In the genomic region with DNA sequence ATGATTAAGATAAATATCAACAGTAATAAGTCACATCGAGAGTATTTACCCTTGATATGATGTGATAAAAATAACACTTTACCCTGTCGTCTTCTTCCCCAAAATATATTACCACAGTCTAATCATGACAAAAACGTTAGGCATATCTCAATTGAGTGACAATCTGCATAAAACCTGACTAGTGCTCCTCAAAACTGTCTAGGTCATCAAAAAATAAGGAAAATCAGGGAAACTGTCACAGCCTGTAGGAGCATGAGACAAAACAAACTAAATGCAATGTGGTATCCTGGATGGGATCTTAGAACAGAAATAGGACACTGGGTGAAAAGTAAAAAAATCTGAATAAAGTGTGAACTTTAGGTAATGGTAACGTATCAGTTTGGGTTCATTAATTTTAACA, we compare ENCODE assay signal across 28 cellular contexts. TPM values are rescaled to one million over a fixed set of nuclear protein-coding genes. Genes with fewer than 3 reads are reported as not detected.
"Had no signal": no experiment of that assay in that cellular context is flagged by ENCODE, and none has a peak within 500 bp of the region (broad histone marks: within the 10 kb centered on the region; RNA-seq: fewer than 3 reads in every experiment).

No MANE protein-coding gene starts in this region.

- H3K4me2 ChIP-seq: neural progenitor cell, smooth muscle cell had no signal

- H3K4me1 ChIP-seq: neural progenitor cell, parathyroid adenoma, psoas muscle, spleen, suprapubic skin, testis, tibial artery, transverse colon, upper lobe of right lung, uterus had no signal

- H3K9me3 ChIP-seq: ovary, psoas muscle, spleen, suprapubic skin, testis, tibial artery, transverse colon, upper lobe of right lung, uterus had no signal

- H3K9ac ChIP-seq: neural progenitor cell, parathyroid adenoma had no signal

- H2AFZ ChIP-seq: neural progenitor cell, parathyroid adenoma had no signal

- H3K79me2 ChIP-seq: parathyroid adenoma had no signal

- H3K27me3 ChIP-seq: neural progenitor cell, ovary, spleen, suprapubic skin, testis, transverse colon, uterus had no signal

- DNase-seq: natural killer cell; occipital lobe; ovary; posterior cingulate gyrus; psoas muscle; right cardiac atrium; spleen; stimulated activated CD4-positive, alpha-beta T cell treated with anti-CD3 and anti-CD28 coated beads, Interleukin-12 subunit alpha, Interleukin-12 subunit beta, amount 100 ng/mL, for 4 hours; stimulated activated CD4-positive, alpha-beta T cell treated with anti-CD3 and anti-CD28 coated beads, Interleukin-1b, Interleukin-23, amount 100 ng/mL, for 48 hours; stimulated activated CD4-positive, alpha-beta T cell treated with anti-CD3 and anti-CD28 coated beads, Interleukin-4, amount 100 ng/mL, for 1 hour; stimulated activated CD4-positive, alpha-beta T cell treated with anti-CD3 and anti-CD28 coated beads, Interleukin-4, amount 100 ng/mL, for 4 hours; stimulated activated CD8-positive, alpha-beta memory T cell treated with anti-CD3 and anti-CD28 coated beads, Interleukin-4, amount 100 ng/mL, for 48 hours; stimulated activated naive CD4-positive, alpha-beta T cell; stimulated activated naive CD8-positive, alpha-beta T cell treated with anti-CD3 and anti-CD28 coated beads, Interleukin-15, amount 100 ng/mL, for 72 hours; stimulated activated naive CD8-positive, alpha-beta T cell treated with anti-CD3 and anti-CD28 coated beads, Interleukin-15, Interleukin-2, amounts not matched to agents 100 U/mL and 50 U/mL, for 24 hours; substantia nigra; testis; tibial artery; transverse colon; upper lobe of right lung; uterus had no signal

- ATAC-seq: natural killer cell; psoas muscle; right cardiac atrium; sciatic nerve; stimulated activated memory B cell treated with anti-CD40 and anti-IgM and Interleukin-4, amounts not matched to agents 10 μg/mL and 1 μg/mL and 100 μg/mL, for 72 hours; stimulated activated naive CD8-positive, alpha-beta T cell treated with anti-CD3 and anti-CD28 coated beads, Interleukin-15, amount 100 ng/mL, for 72 hours; stimulated activated naive CD8-positive, alpha-beta T cell treated with anti-CD3 and anti-CD28 coated beads, Interleukin-15, Interleukin-2, amounts not matched to agents 100 U/mL and 50 U/mL, for 24 hours; upper lobe of right lung had no signal

- H3K4me3 ChIP-seq: neural progenitor cell, ovary, psoas muscle, skin epidermis, smooth muscle cell, spleen, suprapubic skin, testis, tibial artery, transverse colon, upper lobe of right lung, uterus had no signal

- H3K27ac ChIP-seq: neural progenitor cell, ovary, parathyroid adenoma, psoas muscle, skin epidermis, spleen, suprapubic skin, testis, tibial artery, transverse colon, upper lobe of right lung, uterus had no signal

- H3K36me3 ChIP-seq: neural progenitor cell, ovary, spleen, suprapubic skin, tibial artery, transverse colon, upper lobe of right lung, uterus had no signal

RNA-seq across cellular contexts. Expression of a gene that starts 19.4 kb away (rescaled TPM):
- polyA plus RNA-seq: smooth muscle cell had no signal
